ENCODE assay signal across 1 cellular context in genomic region chr12:13091831-13092230, GRCh38.
TF ChIP-seq lines count a peak whose summit lies in the region.

No MANE protein-coding gene starts in this region.

TF ChIP-seq in H1, 55 proteins besides CTCF, POLR2A, EP300 and RAD21:
- TF ChIP-seq, protein P1, sequence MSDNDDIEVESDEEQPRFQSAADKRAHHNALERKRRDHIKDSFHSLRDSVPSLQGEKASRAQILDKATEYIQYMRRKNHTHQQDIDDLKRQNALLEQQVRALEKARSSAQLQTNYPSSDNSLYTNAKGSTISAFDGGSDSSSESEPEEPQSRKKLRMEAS (IDR thresholded peaks at IDR 0.05), result no peak
- TF ChIP-seq NRF1 (IDR thresholded peaks at IDR 0.05; ENCODE audit: low read depth, low read length), result no peak
